8 cellular contexts compared by ENCODE assay signal in genomic region chr1:40032240-40032891, GRCh38. TPM values are rescaled to one million over a fixed set of nuclear protein-coding genes. Genes with fewer than 3 reads are reported as not detected.
DNase-seq lines count a peak whose midpoint lies in the region; TF ChIP-seq lines count a peak whose summit lies in the region.

No MANE protein-coding gene starts in this region.

- no peak overlapping the region for H2BK120ac ChIP-seq in mesendoderm (ENCODE audit: low read depth, low read length)

- H2AK5ac ChIP-seq in mesendoderm (ENCODE audit: low read length): no peak overlapping the region

- H3K79me1 ChIP-seq in mesendoderm (ENCODE audit: low read length): no peaks in the 10 kb centered on the region

- H3K27me3 ChIP-seq in dorsolateral prefrontal cortex: no peaks in the 10 kb centered on the region
- no peaks in the 10 kb centered on the region for H3K27me3 ChIP-seq in mesendoderm (ENCODE audit: insufficient read depth, low read length, poor library complexity)
- no peaks in the 10 kb centered on the region for H3K27me3 ChIP-seq in thyroid gland

- TF ChIP-seq POLR2A in thyroid gland (IDR thresholded peaks at IDR 0.05): no peak

- intact Hi-C loops in dorsolateral prefrontal cortex (cut with DNase I): loop anchor here (5.0 to 10.0 kb wide), 4 partner anchors 60 to 138 kb away; partner anchors contain the start of genes MFSD2A (in 1 of the 2) and MYCL (in 1 of the 2)
- intact Hi-C loops in thyroid gland (cut with DNase I): no loop called here

- WGBS in mesendoderm (ENCODE audit: extremely low coverage, insufficient coverage, low lambda C conversion rate): no CpG with 5 or more reads among the region's 4 CpGs
- WGBS in thyroid gland, 2 donors: 40 to 42% methylated on average over 4 of the region's 4 CpGs

- H3K4me3 ChIP-seq in AG04449 (ENCODE audit: low read depth, low read length) (no peak overlapping the region), GM12875 (ENCODE audit: low read depth, low read length) (no peak overlapping the region), WI38 (ENCODE audit: low read depth, low read length) (no peak overlapping the region), dorsolateral prefrontal cortex (no peak overlapping the region), mesendoderm (ENCODE audit: low read length) (no peak overlapping the region), thyroid gland (replicated peaks in 1 of 3) (no peak overlapping the region)

- peak overlapping the region in 9 of 59 donors; percentile 0 to 67 (median 41) for H3K27ac ChIP-seq in dorsolateral prefrontal cortex
- H3K27ac ChIP-seq in mesendoderm (ENCODE audit: low read depth, low read length): no peak overlapping the region
- H3K27ac ChIP-seq in thyroid gland: no peak overlapping the region

- no peak overlapping the region for H4K8ac ChIP-seq in mesendoderm (ENCODE audit: low read depth, low read length)

- POLR2A ChIA-PET in AG04449 (lab: Yijun Ruan, JAX): interaction anchor here (0.6 to 1.2 kb wide), 2 partner anchors 17 to 294 kb away, joined by 3 to 4 read pairs; partner anchors contain the start of gene PPIE

- H3K79me2 ChIP-seq in mesendoderm (ENCODE audit: control insufficient read depth, insufficient read depth, low read length): no peaks in the 10 kb centered on the region

- no peak overlapping the region for H3K18ac ChIP-seq in mesendoderm (ENCODE audit: low read length)

- H4K5ac ChIP-seq in mesendoderm (ENCODE audit: low read length): no peak overlapping the region

- H3K4me1 ChIP-seq in mesendoderm (ENCODE audit: control insufficient read depth, low read depth, low read length) (no peaks in the 10 kb centered on the region), thyroid gland (peaks cover 0 to 6% of the 10 kb centered on the region in 2 donors)

- H3K56ac ChIP-seq in mesendoderm (ENCODE audit: low read length): no peak overlapping the region

- H2BK15ac ChIP-seq in mesendoderm (replicated peaks; ENCODE audit: low read depth): no peak overlapping the region

- CTCF ChIA-PET in AG04449 (lab: Yijun Ruan, JAX): interaction anchor here (0.5 to 8.4 kb wide), 56 partner anchors 10 to 354 kb away, joined by 3 to 185 read pairs (median 6); partner anchors contain the start of genes MYCL and TRIT1

- H3K4me2 ChIP-seq in mesendoderm (ENCODE audit: low read length): no peak overlapping the region

- H2BK5ac ChIP-seq in mesendoderm (ENCODE audit: low read length): no peak overlapping the region

- no peak overlapping the region for H3K9ac ChIP-seq in mesendoderm (ENCODE audit: low read length)

- DNase-seq in AG04449 (ENCODE audit: low read depth, low spot score): no peak
- DNase-seq in NCI-H2171 (lab: John Stamatoyannopoulos, UW): peak; percentile 27
- peak in 7 of 10 donors; percentile 37 to 82 (median 61) for DNase-seq in dorsolateral prefrontal cortex
- peak; percentile 56 for DNase-seq in mesendoderm
- peak; percentile 40 to 48 for DNase-seq in thyroid gland
- DNase-seq in NCI-H1930 (lab: John Stamatoyannopoulos, UW): no peak

- no peaks in the 10 kb centered on the region for H3K9me3 ChIP-seq in thyroid gland

- H3K36me3 ChIP-seq in mesendoderm (ENCODE audit: control insufficient read depth, insufficient read depth, low read length): no peaks in the 10 kb centered on the region
- H3K36me3 ChIP-seq in thyroid gland: no peaks in the 10 kb centered on the region

- TF ChIP-seq CTCF in AG04449 (IDR thresholded peaks at IDR 0.05; ENCODE audit: insufficient read depth, low read length, missing control alignments) (peak; percentile 70), GM12875 (IDR thresholded peaks at IDR 0.05; ENCODE audit: borderline replicate concordance, insufficient read depth, low read depth, low read length) (peak; percentile 65; the same call in 1 of the 2 replicates), WI38 (IDR thresholded peaks at IDR 0.05; ENCODE audit: low read depth, low read length) (peak; percentile 50), dorsolateral prefrontal cortex (IDR thresholded peaks at IDR 0.05 in 54 of 56, conservative IDR thresholded peaks at IDR 0.05 in 2 of 56; ENCODE audit: low read depth in 1 of 56, partially characterized antibody in 56 of 56) (peak; percentile 42 to 85 (median 70)), thyroid gland (IDR thresholded peaks at IDR 0.05) (peak in 5 of 6 experiments; percentile 21 to 62 (median 54))

- no peak overlapping the region for H3K4ac ChIP-seq in mesendoderm (ENCODE audit: low read depth, low read length)

- no peak overlapping the region for H3K23ac ChIP-seq in mesendoderm (ENCODE audit: low read length)

RNA-seq across cellular contexts. Expression of gene CAP1, which starts 8.2 kb away (rescaled TPM):
- total RNA-seq in dorsolateral prefrontal cortex (100 to 1,000 TPM; 108 to 214 (median 152) TPM), thyroid gland (100 to 1,000 TPM; 204 to 247 (median 227) TPM)
- 257 TPM for polyA plus RNA-seq in mesendoderm (2013, experiment 1 of 2)
- 262 TPM for polyA plus RNA-seq in mesendoderm (2013, experiment 2 of 2)

Comparison
In these comparisons a context has a peak if more than half of its experiments do, and no peak if none do; other contexts are left out.
1. DNase-seq: peak in NCI-H2171 (single experiment), dorsolateral prefrontal cortex (7 of 10), mesendoderm (single experiment) and thyroid gland (2 of 2); none in AG04449 (single experiment) and NCI-H1930 (0 of 2).
2. Peak in every context shown above with its lines, with median percentiles within 50 percentile points of each other: CTCF ChIP-seq.